ENCODE assay signal across 9 cellular contexts in genomic region chr5:103475629-103476240, GRCh38.
DNase-seq lines count a peak whose midpoint lies in the region; ATAC-seq and TF ChIP-seq lines count a peak whose summit lies in the region.
"Had no signal": no experiment of that assay in that cellular context is flagged by ENCODE, and none has a peak within 500 bp of the region (broad histone marks: within the 10 kb centered on the region; RNA-seq: fewer than 3 reads in every experiment).

No MANE protein-coding gene starts in this region.

- H3K4me3 ChIP-seq in coronary artery: no peak overlapping the region
- H3K4me3 ChIP-seq: BLaER1 treated with 17β-estradiol and CSF1 and Interleukin-3, amounts not matched to agents 10 nM and 100 nM had no signal

- no peaks in the 10 kb centered on the region for H3K9me3 ChIP-seq in T-helper 17 cell (ENCODE audit: control insufficient read depth, low read length, poor library complexity, severe bottlenecking)
- H3K9me3 ChIP-seq: BLaER1 treated with 17β-estradiol and CSF1 and Interleukin-3, amounts not matched to agents 10 nM and 100 nM had no signal

- H3K4me1 Mint-ChIP-seq in T-helper 17 cell: peaks cover 6% of the 10 kb centered on the region

- no peak overlapping the region for H3K4me3 Mint-ChIP-seq in T-helper 17 cell

- no peak overlapping the region for H3K27ac ChIP-seq in coronary artery
- H3K27ac ChIP-seq: BLaER1 treated with 17β-estradiol and CSF1 and Interleukin-3, amounts not matched to agents 10 nM and 100 nM had no signal

- peaks cover 65% of the 10 kb centered on the region for H3K27me3 Mint-ChIP-seq in T-helper 17 cell

- peak; percentile 56 for TF ChIP-seq CTCF in coronary artery (IDR thresholded peaks at IDR 0.05)

- no peaks in the 10 kb centered on the region for H3K36me3 Mint-ChIP-seq in T-helper 17 cell (ENCODE audit: low read depth)

- DNase-seq in DMS79 treated with DMSO at 0.1 percent for 48 hours (lab: John Stamatoyannopoulos, UW) (peak; percentile 20), DMS79 (lab: John Stamatoyannopoulos, UW) (no peak), NCI-H524 treated with DMSO at 0.1 percent for 48 hours (lab: John Stamatoyannopoulos, UW) (peak; percentile 34), coronary artery (ENCODE audit: low spot score) (no peak), midbrain (lab: John Stamatoyannopoulos, UW) (peak; percentile 74), T-helper 17 cell (no peak), hepatic stellate cell (ENCODE audit: low spot score) (no peak)

- H3K27ac Mint-ChIP-seq in T-helper 17 cell: no peak overlapping the region

- ATAC-seq in HG02642 (IDR thresholded peaks at IDR 0.05; ENCODE audit: poor library complexity, unreplicated experiment) (peak; percentile 66), T-helper 17 cell (no peak)

Comparison
In these comparisons a context has a peak if more than half of its experiments do, and no peak if none do; other contexts are left out.
1. DNase-seq: peak in DMS79 treated with DMSO at 0.1 percent for 48 hours (single experiment), NCI-H524 treated with DMSO at 0.1 percent for 48 hours (single experiment) and midbrain (single experiment); none in DMS79 (single experiment), coronary artery (single experiment), T-helper 17 cell (0 of 3) and hepatic stellate cell (single experiment).